In genomic region chr3:179526989-179527391, GRCh38 we compare ENCODE assay signal across 10 cellular contexts. TPM values are rescaled to one million over a fixed set of nuclear protein-coding genes. Genes with fewer than 3 reads are reported as not detected.
DNase-seq lines count a peak whose midpoint lies in the region.
"Had no signal": no experiment of that assay in that cellular context is flagged by ENCODE, and none has a peak within 500 bp of the region (broad histone marks: within the 10 kb centered on the region; RNA-seq: fewer than 3 reads in every experiment).

No MANE protein-coding gene starts in this region.

- DNase-seq in NCI-H2171 (lab: John Stamatoyannopoulos, UW): peak; percentile 3
- peak; percentile 52 for DNase-seq in ecto neural progenitor cell (ENCODE audit: low spot score)
- peak; percentile 89 for DNase-seq in mesendoderm
- DNase-seq in activated naive CD4-positive, alpha-beta T cell (lab: John Stamatoyannopoulos, UW): no peak
- DNase-seq in inferior parietal cortex (ENCODE audit: extremely low spot score): no peak
- DNase-seq in HuH-7 (ENCODE audit: low spot score): no peak
- DNase-seq in DMS114 treated with DMSO at 0.1 percent for 48 hours (lab: John Stamatoyannopoulos, UW; ENCODE audit: unreplicated experiment): no peak
- DNase-seq: activated naive CD8-positive, alpha-beta T cell treated with anti-CD3 and anti-CD28 coated beads, Interleukin-2, amount 10 ng/mL, durations not matched to agents 7 days and 5 days had no signal

- H4K5ac ChIP-seq in mesendoderm (ENCODE audit: low read length): no peak overlapping the region

- H3K4me2 ChIP-seq in BLaER1 (peak overlapping the region; percentile 39), mesendoderm (ENCODE audit: low read length) (no peak overlapping the region)

- H2BK15ac ChIP-seq in mesendoderm (replicated peaks; ENCODE audit: low read depth): no peak overlapping the region

- no peaks in the 10 kb centered on the region for H3K9me3 ChIP-seq in BLaER1

- H3K9ac ChIP-seq in BLaER1 (no peak overlapping the region), mesendoderm (ENCODE audit: low read length) (peak overlapping the region; percentile 3)

- H2AK5ac ChIP-seq in mesendoderm (ENCODE audit: low read length): no peak overlapping the region

- peaks cover 9% of the 10 kb centered on the region for H3K4me1 ChIP-seq in BLaER1
- peaks cover 4% of the 10 kb centered on the region for H3K4me1 ChIP-seq in mesendoderm (ENCODE audit: control insufficient read depth, low read depth, low read length)

- H3K79me2 ChIP-seq in mesendoderm (ENCODE audit: control insufficient read depth, insufficient read depth, low read length): no peaks in the 10 kb centered on the region

- H3K36me3 ChIP-seq in BLaER1 (no peaks in the 10 kb centered on the region), mesendoderm (ENCODE audit: control insufficient read depth, insufficient read depth, low read length) (no peaks in the 10 kb centered on the region)

- no peaks in the 10 kb centered on the region for H3K79me1 ChIP-seq in mesendoderm (ENCODE audit: low read length)

- H3K27ac ChIP-seq in BLaER1 (no peak overlapping the region), mesendoderm (ENCODE audit: low read depth, low read length) (no peak overlapping the region)

- H3K23ac ChIP-seq in mesendoderm (ENCODE audit: low read length): no peak overlapping the region

- peak overlapping the region; percentile 79 for H3K56ac ChIP-seq in mesendoderm (ENCODE audit: low read length)

- no peak overlapping the region for H3K4me3 ChIP-seq in BLaER1
- no peak overlapping the region for H3K4me3 ChIP-seq in mesendoderm (ENCODE audit: low read length)
- H3K4me3 ChIP-seq: GM12878 had no signal

- WGBS in mesendoderm (ENCODE audit: extremely low coverage, insufficient coverage, low lambda C conversion rate): no CpG with 5 or more reads among the region's 3 CpGs

- peak overlapping the region; percentile 24 for H2BK5ac ChIP-seq in mesendoderm (ENCODE audit: low read length)

- peak overlapping the region; percentile 71 for H3K18ac ChIP-seq in mesendoderm (ENCODE audit: low read length)

- no peaks in the 10 kb centered on the region for H4K20me1 ChIP-seq in BLaER1

- no peak overlapping the region for H2BK120ac ChIP-seq in mesendoderm (ENCODE audit: low read depth, low read length)

- H3K4ac ChIP-seq in mesendoderm (ENCODE audit: low read depth, low read length): peak overlapping the region; percentile 94

- H3K27me3 ChIP-seq in BLaER1 (no peaks in the 10 kb centered on the region), mesendoderm (ENCODE audit: insufficient read depth, low read length, poor library complexity) (no peaks in the 10 kb centered on the region)

- no peak overlapping the region for H4K8ac ChIP-seq in mesendoderm (ENCODE audit: low read depth, low read length)

RNA-seq across cellular contexts. Expression of gene ACTL6A, which starts 35.7 kb away (rescaled TPM):
- 93.1 TPM for polyA plus RNA-seq in mesendoderm (2013, experiment 1 of 2)
- 90.0 TPM for polyA plus RNA-seq in mesendoderm (2013, experiment 2 of 2)

Comparison
In these comparisons a context has a peak if more than half of its experiments do, and no peak if none do; other contexts are left out.
1. DNase-seq: peak in NCI-H2171 (single experiment), ecto neural progenitor cell (single experiment) and mesendoderm (single experiment); none in activated naive CD4-positive, alpha-beta T cell (0 of 4), inferior parietal cortex (single experiment), HuH-7 (single experiment) and DMS114 treated with DMSO at 0.1 percent for 48 hours (single experiment).